1 cellular context compared by ENCODE assay signal in genomic region chr11:78044706-78045105, GRCh38.
TF ChIP-seq lines count a peak whose summit lies in the region.

No MANE protein-coding gene starts in this region.

TF ChIP-seq in HepG2, 621 proteins besides CTCF, POLR2A, EP300 and RAD21:
- TF ChIP-seq ATF2 (CRISPR knock-in tag; IDR thresholded peaks at IDR 0.05) (no peak), PRDM15 (CRISPR knock-in tag; IDR thresholded peaks at IDR 0.05) (no peak), FOXK1 (CRISPR knock-in tag; IDR thresholded peaks at IDR 0.05; ENCODE audit: borderline replicate concordance, low read depth) (0 out of 2 replicates have a peak, but pooled peaks have one; percentile 16), ZNF788 (CRISPR knock-in tag; IDR thresholded peaks at IDR 0.05; ENCODE audit: borderline replicate concordance) (no peak), SOX5 (CRISPR knock-in tag; IDR thresholded peaks at IDR 0.05; ENCODE audit: borderline replicate concordance) (peak; percentile 15; the same call in 1 of the 2 replicates), ELF3 (CRISPR knock-in tag; IDR thresholded peaks at IDR 0.05) (0 out of 2 replicates have a peak, but pooled peaks have one; percentile 7), HMG20A (CRISPR knock-in tag; IDR thresholded peaks at IDR 0.05; ENCODE audit: borderline replicate concordance) (peak; percentile 14; the same call in 1 of the 2 replicates), MLX (CRISPR knock-in tag; IDR thresholded peaks at IDR 0.05) (0 out of 2 replicates have a peak, but pooled peaks have one; percentile 18), ZKSCAN8 (CRISPR knock-in tag; IDR thresholded peaks at IDR 0.05; ENCODE audit: borderline replicate concordance) (no peak), PRDM10 (CRISPR knock-in tag; IDR thresholded peaks at IDR 0.05; ENCODE audit: low read depth) (peak; percentile 66; the same call in 1 of the 2 replicates), GATAD2A (CRISPR knock-in tag; IDR thresholded peaks at IDR 0.05) (peak; percentile 43; the same call in 1 of the 2 replicates), ZNF205 (CRISPR knock-in tag; IDR thresholded peaks at IDR 0.05) (0 out of 2 replicates have a peak, but pooled peaks have one; percentile 56), ARID5B (CRISPR knock-in tag; IDR thresholded peaks at IDR 0.05) (peak; percentile 56; the same call in 1 of the 2 replicates), HOXA3 (CRISPR knock-in tag; IDR thresholded peaks at IDR 0.05) (0 out of 2 replicates have a peak, but pooled peaks have one; percentile 33), RARA (CRISPR knock-in tag; IDR thresholded peaks at IDR 0.05) (peak; percentile 61; the same call in 1 of the 2 replicates), HNF4A (CRISPR knock-in tag; IDR thresholded peaks at IDR 0.05) (peak; percentile 36; the same call in 1 of the 2 replicates), SAP130 (CRISPR knock-in tag; IDR thresholded peaks at IDR 0.05; ENCODE audit: low read depth) (0 out of 2 replicates have a peak, but pooled peaks have one; percentile 44), HBP1 (CRISPR knock-in tag; IDR thresholded peaks at IDR 0.05; ENCODE audit: low read depth) (0 out of 2 replicates have a peak, but pooled peaks have one; percentile 46)
TF ChIP-seq in HepG2: peak in this region for 14.
